ENCODE assay signal across 8 cellular contexts in the genomic region with DNA sequence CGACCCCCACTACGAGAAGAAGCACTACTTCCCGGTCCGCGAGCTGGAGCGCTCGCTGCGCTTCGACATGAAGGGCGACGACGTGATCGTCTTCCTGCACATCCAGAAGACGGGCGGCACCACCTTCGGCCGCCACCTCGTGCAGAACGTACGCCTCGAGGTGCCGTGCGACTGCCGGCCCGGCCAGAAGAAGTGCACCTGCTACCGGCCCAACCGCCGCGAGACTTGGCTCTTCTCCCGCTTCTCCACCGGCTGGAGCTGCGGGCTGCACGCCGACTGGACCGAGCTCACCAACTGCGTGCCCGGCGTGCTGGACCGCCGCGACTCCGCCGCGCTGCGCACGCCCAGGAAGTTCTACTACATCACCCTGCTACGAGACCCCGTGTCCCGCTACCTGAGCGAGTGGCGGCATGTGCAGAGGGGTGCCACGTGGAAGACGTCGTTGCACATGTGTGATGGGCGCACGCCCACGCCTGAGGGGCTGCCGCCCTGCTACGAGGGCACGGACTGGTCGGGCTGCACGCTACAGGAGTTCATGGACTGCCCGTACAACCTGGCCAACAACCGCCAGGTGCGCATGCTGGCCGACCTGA. TPM values are rescaled to one million over a fixed set of nuclear protein-coding genes. Genes with fewer than 3 reads are reported as not detected.
DNase-seq lines count a peak whose midpoint lies in the region; ATAC-seq and TF ChIP-seq lines count a peak whose summit lies in the region.
"Not testable (repeated sequence)": the region's sequence is repeated elsewhere in the genome, so short reads cannot be mapped to it uniquely, and the experiment has no call there.

No MANE protein-coding gene starts in this region.

- not testable (repeated sequence) for H3K36me3 Mint-ChIP-seq in activated B cell treated with CpG ODN at 0.5 μM for 24 hours (ENCODE audit: low read depth); osteocyte (ENCODE audit: unreplicated experiment)

- H3K4me3 ChIP-seq in AG04450 (ENCODE audit: low read depth, low read length) (peak overlapping the region; percentile 52), H7 (ENCODE audit: insufficient read depth, low read depth, low read length) (peak overlapping the region; percentile 35)
- H3K4me3 ChIP-seq in body of pancreas, right lobe of liver, upper lobe of right lung: not testable (repeated sequence)

- H3K27me3 ChIP-seq in AG04450 (ENCODE audit: control insufficient read depth, insufficient read depth, low read length); body of pancreas; right lobe of liver; upper lobe of right lung: not testable (repeated sequence)
- peaks cover 12% of the 10 kb centered on the region for H3K27me3 ChIP-seq in H7 (ENCODE audit: control insufficient read depth, insufficient read depth, low read length)
- H3K27me3 ChIP-seq in foreskin keratinocyte: peaks cover 12% of the 10 kb centered on the region

- H3K36me3 ChIP-seq in H7 (replicated peaks; ENCODE audit: control insufficient read depth, insufficient read depth, low read length); body of pancreas (replicated peaks in 1 of 2; ENCODE audit: insufficient read depth in 1 of 2, low read depth in 2 of 2); right lobe of liver; upper lobe of right lung: not testable (repeated sequence)

- POLR2A ChIA-PET in AG04450 (lab: Yijun Ruan, JAX); activated B cell treated with CpG ODN at 0.5 μM for 24 hours (lab: Charles Lee): not testable (repeated sequence)

- not testable (repeated sequence) for H3K27ac ChIP-seq in AG04450 (ENCODE audit: low read depth, low read length); body of pancreas; foreskin keratinocyte; right lobe of liver; upper lobe of right lung

- not testable (repeated sequence) for TF ChIP-seq CTCF in AG04450 (IDR thresholded peaks at IDR 0.05; ENCODE audit: low read depth, low read length); activated B cell treated with CpG ODN at 0.5 μM for 24 hours (IDR thresholded peaks at IDR 0.05); body of pancreas (IDR thresholded peaks at IDR 0.05); foreskin keratinocyte (conservative IDR thresholded peaks at IDR 0.05); right lobe of liver (IDR thresholded peaks at IDR 0.05); osteocyte (IDR thresholded peaks at IDR 0.05); upper lobe of right lung (IDR thresholded peaks at IDR 0.05)

- intact Hi-C loops in activated B cell treated with CpG ODN at 0.5 μM for 24 hours (cut with micrococcal nuclease); body of pancreas (cut with DNase I); right lobe of liver (cut with DNase I); upper lobe of right lung (cut with DNase I): not testable (repeated sequence)

- not testable (repeated sequence) for H3K4me1 ChIP-seq in body of pancreas, foreskin keratinocyte, right lobe of liver, upper lobe of right lung

- CTCF ChIA-PET in AG04450 (lab: Charles Lee); activated B cell treated with CpG ODN at 0.5 μM for 24 hours (lab: Charles Lee): not testable (repeated sequence)

- H3K4me1 Mint-ChIP-seq in activated B cell treated with CpG ODN at 0.5 μM for 24 hours; osteocyte (ENCODE audit: unreplicated experiment): not testable (repeated sequence)

- WGBS in body of pancreas, 2 donors: 0% methylated on average over 1 of the region's 66 CpGs; no CpG with 5 or more reads in 1 of the 2 donors
- no CpG with 5 or more reads among the region's 66 CpGs for WGBS in right lobe of liver (ENCODE audit: insufficient coverage, low coverage, low lambda C conversion rate, missing lambda C conversion rate)

- H3K27me3 Mint-ChIP-seq in activated B cell treated with CpG ODN at 0.5 μM for 24 hours (peaks cover 14% of the 10 kb centered on the region), osteocyte (ENCODE audit: unreplicated experiment) (peaks cover 14% of the 10 kb centered on the region)

- not testable (repeated sequence) for H3K9me3 ChIP-seq in AG04450 (ENCODE audit: control insufficient read depth, insufficient read depth, low read length); body of pancreas; right lobe of liver; upper lobe of right lung

- not testable (repeated sequence) for TF ChIP-seq POLR2A in body of pancreas (IDR thresholded peaks at IDR 0.05); right lobe of liver (IDR thresholded peaks at IDR 0.05)

- H3K4me3 Mint-ChIP-seq in activated B cell treated with CpG ODN at 0.5 μM for 24 hours: not testable (repeated sequence)
- H3K4me3 Mint-ChIP-seq in osteocyte (ENCODE audit: unreplicated experiment): peak overlapping the region; percentile 14

- ATAC-seq in activated B cell treated with CpG ODN at 0.5 μM for 24 hours (ENCODE audit: low read depth) (peak; percentile 31), body of pancreas (peak; percentile 78), foreskin keratinocyte (peak; percentile 50), right lobe of liver (peak; percentile 30 to 62 (median 38)), upper lobe of right lung (peak; percentile 48)

- not testable (repeated sequence) for H3K9me3 Mint-ChIP-seq in activated B cell treated with CpG ODN at 0.5 μM for 24 hours; osteocyte (ENCODE audit: unreplicated experiment)

- H3K27ac Mint-ChIP-seq in activated B cell treated with CpG ODN at 0.5 μM for 24 hours; osteocyte (ENCODE audit: unreplicated experiment): not testable (repeated sequence)

- not testable (repeated sequence) for DNase-seq in AG04450 (ENCODE audit: low read depth, low spot score); H7; activated B cell treated with CpG ODN at 0.5 μM for 24 hours; body of pancreas; foreskin keratinocyte; right lobe of liver; upper lobe of right lung
- DNase-seq in osteocyte (ENCODE audit: extremely low spot score, unreplicated experiment): peak; percentile 63

RNA-seq across cellular contexts. Expression of a gene that starts 11.4 kb away (rescaled TPM):
- 23.8 and 24.3 TPM in 2 replicates for polyA plus RNA-seq in AG04450 (2011; rRNA removed)
- polyA minus RNA-seq in AG04450 (2011; rRNA and poly(A)+ RNA removed): 33.1 and 33.8 TPM in 2 replicates
- 19.7 and 28.0 TPM in 2 replicates for total RNA-seq in H7 (2014; rRNA removed; shearing (Covaris generic))
- 3.0 and 4.3 TPM in 2 replicates for total RNA-seq in activated B cell treated with CpG ODN at 0.5 μM for 24 hours
- 10 to 100 TPM in 1 of 2 donors, 1 to 10 TPM in 1; 9.6 to 29.3 TPM for total RNA-seq in body of pancreas
- 7.4 and 9.8 TPM in 2 replicates for total RNA-seq in foreskin keratinocyte
- polyA plus RNA-seq in foreskin keratinocyte: 1.8 and 3.2 TPM in 2 replicates
- 1 to 10 TPM; 1.2 to 5.3 (median 2.3) TPM for total RNA-seq in right lobe of liver
- 30.4 and 31.0 TPM in 2 replicates for total RNA-seq in osteocyte
- 6.7 TPM for total RNA-seq in upper lobe of right lung
